In the genomic region with DNA sequence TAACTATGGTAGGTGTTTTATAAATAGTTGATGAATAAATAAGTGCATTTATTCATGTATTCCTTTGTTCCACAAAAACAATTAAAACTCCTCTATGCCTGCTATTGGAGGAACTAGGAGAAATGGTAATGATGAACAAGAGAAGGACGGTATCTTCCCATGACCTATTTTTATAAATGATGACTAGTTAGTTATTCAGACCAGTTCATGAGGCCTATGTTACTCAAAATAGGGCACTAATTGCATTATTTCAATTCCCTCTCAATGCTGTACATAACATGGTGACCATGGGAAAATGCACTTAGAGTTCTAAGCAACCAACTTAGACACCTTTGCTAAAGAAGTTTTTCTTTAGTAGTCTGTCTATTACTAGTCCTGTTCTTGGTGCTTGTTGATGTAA, we compare ENCODE assay signal across 24 cellular contexts. TPM values are rescaled to one million over a fixed set of nuclear protein-coding genes. Genes with fewer than 3 reads are reported as not detected.
"Had no signal": no experiment of that assay in that cellular context is flagged by ENCODE, and none has a peak within 500 bp of the region (broad histone marks: within the 10 kb centered on the region; RNA-seq: fewer than 3 reads in every experiment).

No MANE protein-coding gene starts in this region.

- DNase-seq: activated B cell treated with CpG ODN at 0.5 μM for 24 hours; activated CD4-positive, alpha-beta T cell treated with anti-CD3 and anti-CD28 coated beads for 4 hours; activated CD8-positive, alpha-beta memory T cell treated with anti-CD3 and anti-CD28 coated beads, Interleukin-2, amount 50 U/mL, for 48 hours; activated naive CD4-positive, alpha-beta T cell; activated T-cell treated with anti-CD3 and anti-CD28 coated beads, Interleukin-2, amount 50 U/mL, for 4 hours; amniotic stem cell; head of caudate nucleus; hypothalamus; left ventricle myocardium superior; stimulated activated CD4-positive, alpha-beta T cell treated with anti-CD3 and anti-CD28 coated beads, Interleukin-2, amount 100 ng/mL, for 24 hours; stimulated activated naive CD8-positive, alpha-beta T cell treated with anti-CD3 and anti-CD28 coated beads, Interleukin-15, amount 100 ng/mL, for 72 hours; T-helper 9 cell; tibial artery had no signal

- H3K9me3 ChIP-seq: right atrium auricular region, tibial artery had no signal

- H3K4me1 ChIP-seq: right atrium auricular region, tibial artery had no signal

- H3K27ac Mint-ChIP-seq: activated B cell treated with CpG ODN at 0.5 μM for 24 hours; activated naive CD8-positive, alpha-beta T cell; activated T-helper 2 cell treated with anti-CD3 and anti-CD28 coated beads, Interferon-gamma antibody, Interleukin-2, Interleukin-4, amounts not matched to agents 10 μg/mL and 5 μg/mL and 100 μg/mL, durations not matched to agents 14 hours and 24 hours and 36 hours; memory B cell; natural killer cell treated with Interleukin-12 subunit alpha and Interleukin-12 subunit beta and Interleukin-15 and Interleukin-18, amount 100 ng/mL, for 72 hours; progenitor cell of endocrine pancreas; stimulated activated effector memory CD8-positive, alpha-beta T cell treated with anti-CD3 and anti-CD28 coated beads, Interleukin-12 subunit alpha, Interleukin-12 subunit beta, amount 100 ng/mL, for 72 hours had no signal

- H3K4me1 Mint-ChIP-seq: activated B cell treated with CpG ODN at 0.5 μM for 24 hours; memory B cell; stimulated activated naive CD8-positive, alpha-beta T cell treated with anti-CD3 and anti-CD28 coated beads, Interleukin-15, amount 100 ng/mL, for 72 hours had no signal

- H3K36me3 ChIP-seq: cardiac muscle cell, right atrium auricular region, tibial artery had no signal

- ATAC-seq: left ventricle myocardium superior had no signal

- H3K27ac ChIP-seq: cardiac muscle cell, right atrium auricular region, skin epidermis, tibial artery had no signal

- H3K27me3 Mint-ChIP-seq: activated naive CD8-positive, alpha-beta T cell; progenitor cell of endocrine pancreas; stimulated activated naive CD8-positive, alpha-beta T cell treated with anti-CD3 and anti-CD28 coated beads, Interleukin-15, amount 100 ng/mL, for 72 hours had no signal

- H3K4me3 Mint-ChIP-seq: activated B cell treated with CpG ODN at 0.5 μM for 24 hours; activated naive CD8-positive, alpha-beta T cell; activated T-cell treated with anti-CD3 and anti-CD28 coated beads, Interleukin-2, amount 50 U/mL, for 4 hours; memory B cell; natural killer cell treated with Interleukin-12 subunit alpha and Interleukin-12 subunit beta and Interleukin-15 and Interleukin-18, amount 100 ng/mL, for 72 hours; stimulated activated effector memory CD8-positive, alpha-beta T cell treated with anti-CD3 and anti-CD28 coated beads, Interleukin-12 subunit alpha, Interleukin-12 subunit beta, amount 100 ng/mL, for 72 hours; stimulated activated naive CD8-positive, alpha-beta T cell treated with anti-CD3 and anti-CD28 coated beads, Interleukin-15, amount 100 ng/mL, for 72 hours had no signal

- H3K27me3 ChIP-seq: cardiac muscle cell, right atrium auricular region had no signal

- H3K36me3 Mint-ChIP-seq: memory B cell; natural killer cell treated with Interleukin-12 subunit alpha and Interleukin-12 subunit beta and Interleukin-15 and Interleukin-18, amount 100 ng/mL, for 72 hours; stimulated activated effector memory CD8-positive, alpha-beta T cell treated with anti-CD3 and anti-CD28 coated beads, Interleukin-12 subunit alpha, Interleukin-12 subunit beta, amount 100 ng/mL, for 72 hours had no signal

- H3K4me3 ChIP-seq: cardiac muscle cell, right atrium auricular region, skin epidermis, tibial artery had no signal

- H3K9me3 Mint-ChIP-seq: activated B cell treated with CpG ODN at 0.5 μM for 24 hours; activated T-cell treated with anti-CD3 and anti-CD28 coated beads, Interleukin-2, amount 50 U/mL, for 4 hours; activated T-helper 2 cell treated with anti-CD3 and anti-CD28 coated beads, Interferon-gamma antibody, Interleukin-2, Interleukin-4, amounts not matched to agents 10 μg/mL and 5 μg/mL and 100 μg/mL, durations not matched to agents 14 hours and 24 hours and 36 hours; memory B cell; natural killer cell treated with Interleukin-12 subunit alpha and Interleukin-12 subunit beta and Interleukin-15 and Interleukin-18, amount 100 ng/mL, for 72 hours; stimulated activated effector memory CD8-positive, alpha-beta T cell treated with anti-CD3 and anti-CD28 coated beads, Interleukin-12 subunit alpha, Interleukin-12 subunit beta, amount 100 ng/mL, for 72 hours; stimulated activated naive CD8-positive, alpha-beta T cell treated with anti-CD3 and anti-CD28 coated beads, Interleukin-15, amount 100 ng/mL, for 72 hours had no signal

RNA-seq across cellular contexts. Expression of a gene that starts 53.1 kb away (rescaled TPM):
- total RNA-seq: activated B cell treated with CpG ODN at 0.5 μM for 24 hours, frontal cortex, ureter had no signal
